ENCODE assay signal across 15 cellular contexts in genomic region chr4:85774489-85774888, GRCh38.
"Had no signal": no experiment of that assay in that cellular context is flagged by ENCODE, and none has a peak within 500 bp of the region (broad histone marks: within the 10 kb centered on the region; RNA-seq: fewer than 3 reads in every experiment).

No MANE protein-coding gene starts in this region.

- H3K36me3 Mint-ChIP-seq: activated naive CD8-positive, alpha-beta T cell had no signal

- H3K27ac Mint-ChIP-seq: activated CD4-positive, alpha-beta T cell treated with anti-CD3 and anti-CD28 coated beads, Interleukin-2, amount 10 ng/mL, durations not matched to agents 7 days and 5 days; activated naive CD8-positive, alpha-beta T cell; T-helper 2 cell treated with Interferon-gamma antibody and Interleukin-4, amounts not matched to agents 5 μg/mL and 100 μg/mL, for 36 hours had no signal

- H3K36me3 ChIP-seq: esophagus muscularis mucosa, neutrophil, transverse colon, vagina had no signal

- H3K4me1 Mint-ChIP-seq: activated CD4-positive, alpha-beta T cell treated with anti-CD3 and anti-CD28 coated beads, Interleukin-2, amount 10 ng/mL, durations not matched to agents 7 days and 5 days had no signal

- H3K9ac ChIP-seq: parathyroid adenoma had no signal

- H3K27ac ChIP-seq: esophagus muscularis mucosa, neutrophil, parathyroid adenoma, transverse colon, vagina had no signal

- H3K9me3 Mint-ChIP-seq: activated CD4-positive, alpha-beta T cell treated with anti-CD3 and anti-CD28 coated beads, Interleukin-2, amount 10 ng/mL, durations not matched to agents 7 days and 5 days; T-helper 2 cell treated with Interferon-gamma antibody and Interleukin-4, amounts not matched to agents 5 μg/mL and 100 μg/mL, for 36 hours had no signal

- H3K4me3 ChIP-seq: esophagus muscularis mucosa, transverse colon, vagina had no signal

- H3K9me3 ChIP-seq: esophagus muscularis mucosa, neutrophil, transverse colon, vagina had no signal

- H3K27me3 Mint-ChIP-seq: activated CD4-positive, alpha-beta T cell treated with anti-CD3 and anti-CD28 coated beads, Interleukin-2, amount 10 ng/mL, durations not matched to agents 7 days and 5 days; activated naive CD8-positive, alpha-beta T cell had no signal

- H3K27me3 ChIP-seq: esophagus muscularis mucosa, neutrophil, transverse colon, vagina had no signal

- H3K79me2 ChIP-seq: parathyroid adenoma had no signal

- DNase-seq: activated CD4-positive, alpha-beta T cell treated with anti-CD3 and anti-CD28 coated beads, Interleukin-2, amount 10 ng/mL, durations not matched to agents 7 days and 5 days; activated CD8-positive, alpha-beta memory T cell treated with anti-CD3 and anti-CD28 coated beads for 24 hours; activated gamma-delta T cell treated with Interleukin-2 at 50 U/mL for 16 hours; amniotic stem cell; kidney glomerular epithelial cell; midbrain; retina; stimulated activated naive CD4-positive, alpha-beta T cell; transverse colon had no signal

- H2AFZ ChIP-seq: parathyroid adenoma had no signal

- H3K4me3 Mint-ChIP-seq: activated CD4-positive, alpha-beta T cell treated with anti-CD3 and anti-CD28 coated beads, Interleukin-2, amount 10 ng/mL, durations not matched to agents 7 days and 5 days; activated naive CD8-positive, alpha-beta T cell; T-helper 2 cell treated with Interferon-gamma antibody and Interleukin-4, amounts not matched to agents 5 μg/mL and 100 μg/mL, for 36 hours had no signal
